In the genomic region with DNA sequence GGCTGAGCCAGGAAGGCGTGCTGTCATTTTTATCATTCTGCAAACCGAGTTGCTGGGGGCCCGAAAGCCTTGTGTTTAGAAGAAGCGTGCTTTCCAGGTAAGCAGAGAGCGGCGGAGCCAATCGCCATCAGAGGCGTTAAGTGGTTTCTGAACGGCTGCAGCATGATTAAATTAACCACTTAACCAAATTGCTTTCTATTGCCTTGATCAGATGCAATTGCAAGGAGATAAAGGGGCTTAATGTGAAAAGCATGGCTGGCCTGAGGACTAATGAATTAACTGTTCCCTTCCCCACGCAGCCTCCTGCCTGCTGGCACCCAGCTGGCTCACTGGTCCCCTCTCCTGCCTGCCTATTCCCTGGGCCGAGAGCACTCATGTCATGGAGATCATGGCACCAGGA, we compare ENCODE assay signal across 24 cellular contexts.
DNase-seq lines count a peak whose midpoint lies in the region; ATAC-seq lines count a peak whose summit lies in the region.
"Had no signal": no experiment of that assay in that cellular context is flagged by ENCODE, and none has a peak within 500 bp of the region (broad histone marks: within the 10 kb centered on the region; RNA-seq: fewer than 3 reads in every experiment).

No MANE protein-coding gene starts in this region.

- peaks cover 7% of the 10 kb centered on the region for H3K4me1 Mint-ChIP-seq in stimulated activated effector memory CD8-positive, alpha-beta T cell treated with anti-CD3 and anti-CD28 coated beads, Interleukin-12 subunit alpha, Interleukin-12 subunit beta, amount 100 ng/mL, for 72 hours
- H3K4me1 Mint-ChIP-seq: activated B cell treated with CpG ODN at 0.5 μM for 24 hours; activated naive CD8-positive, alpha-beta T cell treated with anti-CD3 and anti-CD28 coated beads for 36 hours had no signal

- ATAC-seq in stimulated activated effector memory CD8-positive, alpha-beta T cell treated with anti-CD3 and anti-CD28 coated beads, Interleukin-12 subunit alpha, Interleukin-12 subunit beta, amount 100 ng/mL, for 72 hours, result no peak
- ATAC-seq: esophagus mucosa, gastrocnemius medialis, K562, lower lobe of right lung had no signal

- H3K27ac ChIP-seq in caudate nucleus (ENCODE audit: low read depth, low read length), result no peak overlapping the region
- H3K27ac ChIP-seq: gastrocnemius medialis, lower lobe of right lung, RWPE1 had no signal

- H3K36me3 Mint-ChIP-seq in stimulated activated effector memory CD8-positive, alpha-beta T cell treated with anti-CD3 and anti-CD28 coated beads, Interleukin-12 subunit alpha, Interleukin-12 subunit beta, amount 100 ng/mL, for 72 hours, result no peaks in the 10 kb centered on the region
- H3K36me3 Mint-ChIP-seq: activated naive CD8-positive, alpha-beta T cell treated with anti-CD3 and anti-CD28 coated beads for 36 hours had no signal

- H3K9me3 Mint-ChIP-seq in stimulated activated effector memory CD8-positive, alpha-beta T cell treated with anti-CD3 and anti-CD28 coated beads, Interleukin-12 subunit alpha, Interleukin-12 subunit beta, amount 100 ng/mL, for 72 hours, result no peaks in the 10 kb centered on the region
- H3K9me3 Mint-ChIP-seq: activated naive CD8-positive, alpha-beta T cell treated with anti-CD3 and anti-CD28 coated beads for 36 hours had no signal

- H3K4me3 Mint-ChIP-seq in stimulated activated effector memory CD8-positive, alpha-beta T cell treated with anti-CD3 and anti-CD28 coated beads, Interleukin-12 subunit alpha, Interleukin-12 subunit beta, amount 100 ng/mL, for 72 hours, result no peak overlapping the region
- H3K4me3 Mint-ChIP-seq: activated B cell treated with CpG ODN at 0.5 μM for 24 hours; activated naive CD8-positive, alpha-beta T cell treated with anti-CD3 and anti-CD28 coated beads for 36 hours; CD4-positive, CD25-positive, alpha-beta regulatory T cell; neural crest cell had no signal

- DNase-seq in DMS79 treated with DMSO at 0.1 percent for 48 hours (lab: John Stamatoyannopoulos, UW) (peak; percentile 89), NCI-H187 (lab: John Stamatoyannopoulos, UW) (peak; percentile 47 to 69), NCI-H748 (lab: John Stamatoyannopoulos, UW; ENCODE audit: unreplicated experiment) (peak; percentile 100), left kidney (ENCODE audit: low read depth, low spot score) (peak; percentile 49), T-helper 9 cell (no peak), HUDEP-2 (lab: John Stamatoyannopoulos, UW; ENCODE audit: unreplicated experiment in 76 of 76) (no peak), caudate nucleus (lab: John Stamatoyannopoulos, UW) (no peak)
- no peak for DNase-seq in stimulated activated effector memory CD8-positive, alpha-beta T cell treated with anti-CD3 and anti-CD28 coated beads, Interleukin-12 subunit alpha, Interleukin-12 subunit beta, amount 100 ng/mL, for 72 hours (ENCODE audit: low spot score in 2 of 2)
- DNase-seq: activated B cell treated with CpG ODN at 0.5 μM for 24 hours; activated CD4-positive, alpha-beta T cell treated with anti-CD3 and anti-CD28 coated beads, Interleukin-2, amount 50 U/mL, for 4 hours; activated CD8-positive, alpha-beta memory T cell treated with anti-CD3 and anti-CD28 coated beads, Interleukin-2, amount 50 U/mL, for 48 hours; activated naive CD8-positive, alpha-beta T cell treated with anti-CD3 and anti-CD28 coated beads for 36 hours; CD4-positive, CD25-positive, alpha-beta regulatory T cell; gastrocnemius medialis; islet precursor cell; lower lobe of right lung; NCI-H226; T1000 had no signal

- no peak overlapping the region for H3K27ac Mint-ChIP-seq in stimulated activated effector memory CD8-positive, alpha-beta T cell treated with anti-CD3 and anti-CD28 coated beads, Interleukin-12 subunit alpha, Interleukin-12 subunit beta, amount 100 ng/mL, for 72 hours
- H3K27ac Mint-ChIP-seq: activated B cell treated with CpG ODN at 0.5 μM for 24 hours; activated naive CD8-positive, alpha-beta T cell treated with anti-CD3 and anti-CD28 coated beads for 36 hours; activated T-helper 2 cell treated with anti-CD3 and anti-CD28 coated beads, Interferon-gamma antibody, Interleukin-2, Interleukin-4, amounts not matched to agents 10 μg/mL and 5 μg/mL and 100 μg/mL, durations not matched to agents 14 hours and 24 hours and 36 hours; CD4-positive, CD25-positive, alpha-beta regulatory T cell; progenitor cell of endocrine pancreas had no signal

Comparison
In these comparisons a context has a peak if more than half of its experiments do, and no peak if none do; other contexts are left out.
1. DNase-seq: peak in DMS79 treated with DMSO at 0.1 percent for 48 hours (single experiment), NCI-H187 (2 of 2), NCI-H748 (single experiment) and left kidney (single experiment); none in stimulated activated effector memory CD8-positive, alpha-beta T cell treated with anti-CD3 and anti-CD28 coated beads, Interleukin-12 subunit alpha, Interleukin-12 subunit beta, amount 100 ng/mL, for 72 hours (0 of 2), T-helper 9 cell (single experiment), HUDEP-2 (0 of 76) and caudate nucleus (0 of 61).